Comparison of ENCODE assay signal across 1 cellular context in genomic region chr1:54982739-54983138, GRCh38.
TF ChIP-seq lines count a peak whose summit lies in the region.

No MANE protein-coding gene starts in this region.

TF ChIP-seq in HepG2, 621 proteins besides CTCF, POLR2A, EP300 and RAD21 (continued from another document):
- TF ChIP-seq SP4 (CRISPR knock-in tag; IDR thresholded peaks at IDR 0.05) (no peak), NFE2L2 (IDR thresholded peaks at IDR 0.05; ENCODE audit: low read length) (no peak), ZBTB42 (CRISPR knock-in tag; IDR thresholded peaks at IDR 0.05) (no peak)
